In the genomic region with DNA sequence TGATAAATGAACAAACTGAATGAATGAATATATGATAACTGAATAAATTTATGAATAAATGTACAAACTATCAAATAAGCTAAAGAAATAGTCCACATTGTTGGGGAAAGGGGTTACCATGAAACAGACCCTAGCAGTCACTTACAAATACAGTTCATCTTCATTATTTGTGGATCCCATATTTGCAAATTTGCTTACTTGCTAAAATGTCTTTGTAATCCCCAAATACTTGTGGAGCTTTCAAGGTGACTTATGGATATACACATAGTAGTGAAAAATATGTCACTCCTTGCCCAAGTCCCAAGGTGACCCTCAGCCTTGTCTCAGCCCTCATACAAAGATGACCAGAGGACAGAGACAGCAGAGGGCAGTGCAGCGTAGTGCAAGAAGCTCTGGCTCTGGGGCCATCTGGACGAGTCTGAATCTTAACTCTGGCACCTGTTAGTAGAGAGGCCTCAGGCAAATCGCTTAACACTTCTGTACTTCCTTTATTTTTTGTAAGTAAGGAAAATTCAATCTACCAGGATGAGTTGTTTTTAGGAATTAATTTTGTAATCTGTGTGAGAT, we compare ENCODE assay signal across 8 cellular contexts. TPM values are rescaled to one million over a fixed set of nuclear protein-coding genes. Genes with fewer than 3 reads are reported as not detected.
DNase-seq lines count a peak whose midpoint lies in the region; ATAC-seq and TF ChIP-seq lines count a peak whose summit lies in the region.

No MANE protein-coding gene starts in this region.

- H3K4me2 ChIP-seq in mesenchymal stem cell (ENCODE audit: low read length, poor library complexity, severe bottlenecking) = no peak overlapping the region

- H3K27me3 Mint-ChIP-seq in CD4-positive, alpha-beta T cell = no peaks in the 10 kb centered on the region

- intact Hi-C loops in CD4-positive, alpha-beta T cell (cut with DNase I, micrococcal nuclease) = loop anchor here in 1 of 2 experiments (2.0 to 10.0 kb wide), 4 partner anchors 107 to 229 kb away; partner anchors contain the start of genes TEX261 and ZNF638

- TF ChIP-seq CTCF in C4-2B (conservative IDR thresholded peaks at IDR 0.05) = peak; percentile 62
- no peak for TF ChIP-seq CTCF in CD4-positive, alpha-beta T cell (IDR thresholded peaks at IDR 0.05)

- no peak overlapping the region for H2BK5ac ChIP-seq in mesenchymal stem cell (ENCODE audit: low read depth, low read length, poor library complexity, severe bottlenecking)

- DNase-seq in HEK293T (ENCODE audit: extremely low spot score) = peak; percentile 28
- peak; percentile 56 for DNase-seq in NOMO-1 treated with dmso at 0.1 percent for 144 hours (lab: John Stamatoyannopoulos, UW; ENCODE audit: unreplicated experiment)
- peak; percentile 11 to 64 for DNase-seq in dermis microvascular lymphatic vessel endothelial cell (ENCODE audit: low read depth in 2 of 2)
- peak; percentile 44 for DNase-seq in mesenchymal stem cell
- no peak for DNase-seq in NCI-H187 (lab: John Stamatoyannopoulos, UW)
- no peak for DNase-seq in CD4-positive, alpha-beta T cell

- H3K79me1 ChIP-seq in mesenchymal stem cell (replicated peaks; ENCODE audit: low read length, poor library complexity, severe bottlenecking) = no peaks in the 10 kb centered on the region

- H3K14ac ChIP-seq in mesenchymal stem cell (ENCODE audit: low read length in 2 of 2) = no peak overlapping the region

- H2BK15ac ChIP-seq in mesenchymal stem cell (ENCODE audit: low read depth, poor library complexity, severe bottlenecking) = no peak overlapping the region

- peaks cover 6% of the 10 kb centered on the region for H3K36me3 Mint-ChIP-seq in CD4-positive, alpha-beta T cell (ENCODE audit: low read depth)

- H4K91ac ChIP-seq in mesenchymal stem cell (ENCODE audit: low read length) = no peak overlapping the region

- H3K4me3 Mint-ChIP-seq in CD4-positive, alpha-beta T cell = no peak overlapping the region

- H3K4ac ChIP-seq in mesenchymal stem cell (ENCODE audit: low read depth in 1 of 2, low read length in 2 of 2) = no peak overlapping the region

- 11% methylated on average over 2 of the region's 3 CpGs for WGBS in mesenchymal stem cell

- no peak overlapping the region for H3K9ac ChIP-seq in mesenchymal stem cell (ENCODE audit: low read length)

- no peaks in the 10 kb centered on the region for H3K9me3 Mint-ChIP-seq in CD4-positive, alpha-beta T cell

- H3K18ac ChIP-seq in mesenchymal stem cell (ENCODE audit: low read depth in 1 of 2, low read length in 2 of 2) = no peak overlapping the region

- H3K27ac ChIP-seq in C4-2B = no peak overlapping the region
- H3K27ac ChIP-seq in mesenchymal stem cell (ENCODE audit: low read length, poor library complexity, severe bottlenecking) = no peak overlapping the region
- H3K27ac ChIP-seq in CD4-positive, alpha-beta T cell (ENCODE audit: low read depth, low read length) = no peak overlapping the region

- no peak overlapping the region for H2AFZ ChIP-seq in mesenchymal stem cell (ENCODE audit: low read depth, low read length)

- peaks cover 28% of the 10 kb centered on the region for H3K4me1 Mint-ChIP-seq in CD4-positive, alpha-beta T cell (ENCODE audit: low read depth)

- H3K9me3 ChIP-seq in mesenchymal stem cell (ENCODE audit: control insufficient read depth, low read length) = no peaks in the 10 kb centered on the region
- no peaks in the 10 kb centered on the region for H3K9me3 ChIP-seq in CD4-positive, alpha-beta T cell (ENCODE audit: control insufficient read depth, low read length)

- H3K23ac ChIP-seq in mesenchymal stem cell (ENCODE audit: low read length in 2 of 2) = no peak overlapping the region

- H3K27me3 ChIP-seq in mesenchymal stem cell (ENCODE audit: control insufficient read depth in 1 of 2, insufficient read depth in 1 of 2, low read length in 2 of 2) = peaks cover 0 to 23% of the 10 kb centered on the region in 2 experiments
- H3K27me3 ChIP-seq in CD4-positive, alpha-beta T cell (ENCODE audit: control insufficient read depth, insufficient read depth, low read length) = no peaks in the 10 kb centered on the region

- POLR2A ChIA-PET in HEK293T (lab: Yijun Ruan, JAX) = interaction anchor here (1.6 kb wide), 1 partner anchor 52 kb away, joined by 5 read pairs; no protein-coding TSS in a partner anchor
- POLR2A ChIA-PET in CD4-positive, alpha-beta T cell (lab: Charles Lee) = no interaction called here

- no peak overlapping the region for H3K4me3 ChIP-seq in mesenchymal stem cell (ENCODE audit: insufficient read depth in 1 of 2, low read depth in 1 of 2, low read length in 2 of 2)

- peaks cover 10% of the 10 kb centered on the region for H3K4me1 ChIP-seq in mesenchymal stem cell (ENCODE audit: control insufficient read depth, insufficient read depth, low read depth, low read length)

- CTCF ChIA-PET in HEK293T (lab: Yijun Ruan, JAX) = interaction anchor here (0.6 to 1.7 kb wide), 8 partner anchors 10 to 287 kb away, joined by 3 to 8 read pairs (median 4); no protein-coding TSS in a partner anchor
- CTCF ChIA-PET in CD4-positive, alpha-beta T cell (lab: Charles Lee) = interaction anchor here (0.9 kb wide), 1 partner anchor 108 kb away, joined by 3 read pairs; the partner anchor contains the start of gene ZNF638

- no peak overlapping the region for H4K8ac ChIP-seq in mesenchymal stem cell (ENCODE audit: low read length)

- ATAC-seq in HG02870 (IDR thresholded peaks at IDR 0.05; ENCODE audit: unreplicated experiment) = no peak
- no peak for ATAC-seq in CD4-positive, alpha-beta T cell (ENCODE audit: poor library complexity)

- no peak overlapping the region for H2AK5ac ChIP-seq in mesenchymal stem cell (ENCODE audit: low read length, severe bottlenecking)

- H3K27ac Mint-ChIP-seq in CD4-positive, alpha-beta T cell = no peak overlapping the region

- H2BK12ac ChIP-seq in mesenchymal stem cell (ENCODE audit: low read length in 2 of 2) = no peak overlapping the region

- H3K36me3 ChIP-seq in mesenchymal stem cell (ENCODE audit: control insufficient read depth in 1 of 2, insufficient read depth in 2 of 2, low read depth in 1 of 2, low read length in 2 of 2) = no peaks in the 10 kb centered on the region

- H2BK120ac ChIP-seq in mesenchymal stem cell (ENCODE audit: low read depth, low read length) = no peak overlapping the region

TF ChIP-seq in HEK293T, 16 proteins besides CTCF, POLR2A, EP300 and RAD21:
- TF ChIP-seq SUZ12 (IDR thresholded peaks at IDR 0.05) = no peak
- no peak for TF ChIP-seq ELF4 (IDR thresholded peaks at IDR 0.05)
- TF ChIP-seq BHLHE40 (IDR thresholded peaks at IDR 0.05; ENCODE audit: borderline replicate concordance) = no peak
- TF ChIP-seq NFRKB (IDR thresholded peaks at IDR 0.05) = no peak
- no peak for TF ChIP-seq CTBP1 (IDR thresholded peaks at IDR 0.05; ENCODE audit: borderline replicate concordance)
- no peak for TF ChIP-seq FOXK2 (IDR thresholded peaks at IDR 0.05)
- no peak for TF ChIP-seq ZNF384 (IDR thresholded peaks at IDR 0.05)
- TF ChIP-seq, protein P1, sequence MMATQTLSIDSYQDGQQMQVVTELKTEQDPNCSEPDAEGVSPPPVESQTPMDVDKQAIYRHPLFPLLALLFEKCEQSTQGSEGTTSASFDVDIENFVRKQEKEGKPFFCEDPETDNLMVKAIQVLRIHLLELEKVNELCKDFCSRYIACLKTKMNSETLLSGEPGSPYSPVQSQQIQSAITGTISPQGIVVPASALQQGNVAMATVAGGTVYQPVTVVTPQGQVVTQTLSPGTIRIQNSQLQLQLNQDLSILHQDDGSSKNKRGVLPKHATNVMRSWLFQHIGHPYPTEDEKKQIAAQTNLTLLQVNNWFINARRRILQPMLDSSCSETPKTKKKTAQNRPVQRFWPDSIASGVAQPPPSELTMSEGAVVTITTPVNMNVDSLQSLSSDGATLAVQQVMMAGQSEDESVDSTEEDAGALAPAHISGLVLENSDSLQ (IDR thresholded peaks at IDR 0.05) = no peak
- TF ChIP-seq ARNT (IDR thresholded peaks at IDR 0.05) = no peak
- no peak for TF ChIP-seq FOXA1 (IDR thresholded peaks at IDR 0.05)
- no peak for TF ChIP-seq SP1 (IDR thresholded peaks at IDR 0.05)
- TF ChIP-seq TARDBP (IDR thresholded peaks at IDR 0.05) = no peak
- TF ChIP-seq FOXM1 (IDR thresholded peaks at IDR 0.05; ENCODE audit: borderline replicate concordance) = no peak
- no peak for TF ChIP-seq LEF1 (IDR thresholded peaks at IDR 0.05; ENCODE audit: borderline replicate concordance)
- TF ChIP-seq HDGF (IDR thresholded peaks at IDR 0.05; ENCODE audit: borderline replicate concordance) = no peak
- no peak for TF ChIP-seq L3MBTL2 (conservative IDR thresholded peaks at IDR 0.05)

RNA-seq across cellular contexts. Expression of gene PAIP2B, which starts 3.1 kb away (rescaled TPM):
- total RNA-seq in dermis microvascular lymphatic vessel endothelial cell = 1.0 and 1.3 TPM in 2 replicates
- 0.11 TPM for polyA plus RNA-seq in mesenchymal stem cell (2013, experiment 1 of 2)
- 0.12 TPM for polyA plus RNA-seq in mesenchymal stem cell (2013, experiment 2 of 2)
- 1 to 10 TPM; 2.3 to 2.5 TPM for total RNA-seq in CD4-positive, alpha-beta T cell

Comparison
In these comparisons a context has a peak if more than half of its experiments do, and no peak if none do; other contexts are left out.
1. DNase-seq: peak in HEK293T (single experiment), NOMO-1 treated with dmso at 0.1 percent for 144 hours (single experiment), dermis microvascular lymphatic vessel endothelial cell (2 of 2) and mesenchymal stem cell (single experiment); none in NCI-H187 (0 of 2) and CD4-positive, alpha-beta T cell (0 of 10).